17 cellular contexts compared by ENCODE assay signal in genomic region chr7:29269941-29270340, GRCh38.
A peak's percentile ranks its signal among the peaks of the same experiment; 100 is the strongest.
DNase-seq lines count a peak whose midpoint lies in the region; ATAC-seq, FAIRE-seq and TF ChIP-seq lines count a peak whose summit lies in the region.
"Had no signal": no experiment of that assay in that cellular context is flagged by ENCODE, and none has a peak within 500 bp of the region (broad histone marks: within the 10 kb centered on the region; RNA-seq: fewer than 3 reads in every experiment).

No MANE protein-coding gene starts in this region.

- intact Hi-C loops in left colon (cut with DNase I, micrococcal nuclease) (no loop called here), esophagus muscularis mucosa (cut with DNase I) (no loop called here)

- no peak for TF ChIP-seq POLR2A in esophagus muscularis mucosa (IDR thresholded peaks at IDR 0.05; ENCODE audit: low read depth)

- H3K9me3 ChIP-seq in KOPT-K1 (ENCODE audit: insufficient read depth, low read length, poor library complexity, severe bottlenecking) (no peaks in the 10 kb centered on the region), small intestine (ENCODE audit: control insufficient read depth, low read depth) (no peaks in the 10 kb centered on the region), esophagus muscularis mucosa (no peaks in the 10 kb centered on the region)

- DNase-seq in left colon (no peak), small intestine (peak; percentile 91), esophagus muscularis mucosa (ENCODE audit: extremely low spot score) (no peak), globus pallidus (ENCODE audit: low spot score) (no peak), ecto neural progenitor cell (ENCODE audit: low spot score) (no peak)
- DNase-seq: 8988T; Calu3; CD8-positive, alpha-beta T cell; DMS79 treated with DMSO at 0.1 percent for 48 hours; GF-D8; H9 had no signal

- peak overlapping the region; percentile 87 for H3K27ac ChIP-seq in KOPT-K1 (ENCODE audit: low read depth, low read length, poor library complexity, severe bottlenecking)
- peak overlapping the region; percentile 65 for H3K27ac ChIP-seq in VCaP
- no peak overlapping the region for H3K27ac ChIP-seq in small intestine (ENCODE audit: low read depth in 1 of 2, low read length in 1 of 2)
- no peak overlapping the region for H3K27ac ChIP-seq in esophagus muscularis mucosa (replicated peaks in 1 of 4)
- H3K27ac ChIP-seq: BLaER1 treated with 17β-estradiol and CSF1 and Interleukin-3, amounts not matched to agents 10 nM and 100 nM had no signal

- H3K4me1 ChIP-seq in small intestine (ENCODE audit: control insufficient read depth in 2 of 2, insufficient read depth in 1 of 2, low read depth in 1 of 2, low read length in 1 of 2) (peaks cover 2 to 20% of the 10 kb centered on the region in 2 donors), esophagus muscularis mucosa (no peaks in the 10 kb centered on the region)

- no peak for TF ChIP-seq CTCF in VCaP (conservative IDR thresholded peaks at IDR 0.05)
- TF ChIP-seq CTCF in esophagus muscularis mucosa (IDR thresholded peaks at IDR 0.05): no peak

- H3K36me3 ChIP-seq in KOPT-K1 (ENCODE audit: insufficient read depth, low read length): no peaks in the 10 kb centered on the region
- H3K36me3 ChIP-seq in small intestine (ENCODE audit: control insufficient read depth in 2 of 2, insufficient read depth in 2 of 2, low read length in 2 of 2): no peaks in the 10 kb centered on the region
- no peaks in the 10 kb centered on the region for H3K36me3 ChIP-seq in esophagus muscularis mucosa
- H3K36me3 ChIP-seq: BLaER1 treated with 17β-estradiol and CSF1 and Interleukin-3, amounts not matched to agents 10 nM and 100 nM had no signal

- no peak for TF ChIP-seq EP300 in esophagus muscularis mucosa (IDR thresholded peaks at IDR 0.05)

- H3K4me3 ChIP-seq in small intestine (ENCODE audit: low read depth in 1 of 2, low read length in 2 of 2) (no peak overlapping the region), esophagus muscularis mucosa (no peak overlapping the region)
- H3K4me3 ChIP-seq: BLaER1 treated with 17β-estradiol and CSF1 and Interleukin-3, amounts not matched to agents 10 nM and 100 nM had no signal

- H3K27me3 ChIP-seq in small intestine (ENCODE audit: control insufficient read depth in 2 of 2, insufficient read depth in 2 of 2, low read length in 2 of 2): no peaks in the 10 kb centered on the region
- H3K27me3 ChIP-seq in esophagus muscularis mucosa: no peaks in the 10 kb centered on the region

- WGBS in small intestine, 3 donors: 14 to 59% (median 29%) methylated on average over 1 of the region's 1 CpG
- WGBS in esophagus muscularis mucosa: 83% methylated on average over 1 of the region's 1 CpG

- ATAC-seq in left colon (peak; percentile 42), GM21786 (IDR thresholded peaks at IDR 0.05; ENCODE audit: unreplicated experiment) (no peak)
- ATAC-seq: CD8-positive, alpha-beta T cell; HepG2 had no signal

- FAIRE-seq in small intestine (lab: Jason Lieb, UNC): peak; percentile 62
- FAIRE-seq: H1, HepG2 had no signal

Comparison
In these comparisons a context has a peak if more than half of its experiments do, and no peak if none do; other contexts are left out.
1. H3K27ac ChIP-seq: peak in KOPT-K1 (single experiment) and VCaP (single experiment); none in small intestine (0 of 2) and esophagus muscularis mucosa (0 of 4).